Comparison of ENCODE assay signal across 1 cellular context in the genomic region with DNA sequence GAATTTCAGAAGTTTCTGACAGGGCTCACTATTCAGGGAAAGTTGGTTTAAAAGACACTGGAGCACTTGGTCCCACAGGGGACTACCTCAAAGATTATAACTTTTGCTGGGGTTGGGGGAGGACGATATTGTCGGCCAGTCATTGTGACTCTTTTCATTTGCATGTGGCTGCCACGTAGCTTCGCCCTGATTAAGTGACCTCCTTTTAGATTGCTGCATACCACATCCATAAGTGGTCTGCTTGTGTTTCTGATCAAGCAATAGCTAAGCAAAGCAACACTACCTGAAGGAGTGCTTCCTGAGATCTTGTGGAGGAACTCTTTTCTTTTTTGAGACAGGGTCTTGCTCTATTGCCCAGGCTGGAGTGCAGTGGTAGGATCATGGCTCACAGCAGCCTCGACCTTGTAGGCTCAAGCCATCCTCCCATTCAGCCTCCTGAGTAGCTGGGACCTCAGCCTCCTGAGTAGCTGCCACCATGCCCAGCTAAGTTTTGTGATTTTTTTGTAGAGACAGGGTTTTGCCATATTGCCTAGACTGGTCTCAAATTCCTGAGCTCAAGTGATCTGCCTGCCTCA.
TF ChIP-seq lines count a peak whose summit lies in the region.

No MANE protein-coding gene starts in this region.

TF ChIP-seq in GM23338, 12 proteins besides CTCF, POLR2A, EP300 and RAD21:
- TF ChIP-seq, protein P1, sequence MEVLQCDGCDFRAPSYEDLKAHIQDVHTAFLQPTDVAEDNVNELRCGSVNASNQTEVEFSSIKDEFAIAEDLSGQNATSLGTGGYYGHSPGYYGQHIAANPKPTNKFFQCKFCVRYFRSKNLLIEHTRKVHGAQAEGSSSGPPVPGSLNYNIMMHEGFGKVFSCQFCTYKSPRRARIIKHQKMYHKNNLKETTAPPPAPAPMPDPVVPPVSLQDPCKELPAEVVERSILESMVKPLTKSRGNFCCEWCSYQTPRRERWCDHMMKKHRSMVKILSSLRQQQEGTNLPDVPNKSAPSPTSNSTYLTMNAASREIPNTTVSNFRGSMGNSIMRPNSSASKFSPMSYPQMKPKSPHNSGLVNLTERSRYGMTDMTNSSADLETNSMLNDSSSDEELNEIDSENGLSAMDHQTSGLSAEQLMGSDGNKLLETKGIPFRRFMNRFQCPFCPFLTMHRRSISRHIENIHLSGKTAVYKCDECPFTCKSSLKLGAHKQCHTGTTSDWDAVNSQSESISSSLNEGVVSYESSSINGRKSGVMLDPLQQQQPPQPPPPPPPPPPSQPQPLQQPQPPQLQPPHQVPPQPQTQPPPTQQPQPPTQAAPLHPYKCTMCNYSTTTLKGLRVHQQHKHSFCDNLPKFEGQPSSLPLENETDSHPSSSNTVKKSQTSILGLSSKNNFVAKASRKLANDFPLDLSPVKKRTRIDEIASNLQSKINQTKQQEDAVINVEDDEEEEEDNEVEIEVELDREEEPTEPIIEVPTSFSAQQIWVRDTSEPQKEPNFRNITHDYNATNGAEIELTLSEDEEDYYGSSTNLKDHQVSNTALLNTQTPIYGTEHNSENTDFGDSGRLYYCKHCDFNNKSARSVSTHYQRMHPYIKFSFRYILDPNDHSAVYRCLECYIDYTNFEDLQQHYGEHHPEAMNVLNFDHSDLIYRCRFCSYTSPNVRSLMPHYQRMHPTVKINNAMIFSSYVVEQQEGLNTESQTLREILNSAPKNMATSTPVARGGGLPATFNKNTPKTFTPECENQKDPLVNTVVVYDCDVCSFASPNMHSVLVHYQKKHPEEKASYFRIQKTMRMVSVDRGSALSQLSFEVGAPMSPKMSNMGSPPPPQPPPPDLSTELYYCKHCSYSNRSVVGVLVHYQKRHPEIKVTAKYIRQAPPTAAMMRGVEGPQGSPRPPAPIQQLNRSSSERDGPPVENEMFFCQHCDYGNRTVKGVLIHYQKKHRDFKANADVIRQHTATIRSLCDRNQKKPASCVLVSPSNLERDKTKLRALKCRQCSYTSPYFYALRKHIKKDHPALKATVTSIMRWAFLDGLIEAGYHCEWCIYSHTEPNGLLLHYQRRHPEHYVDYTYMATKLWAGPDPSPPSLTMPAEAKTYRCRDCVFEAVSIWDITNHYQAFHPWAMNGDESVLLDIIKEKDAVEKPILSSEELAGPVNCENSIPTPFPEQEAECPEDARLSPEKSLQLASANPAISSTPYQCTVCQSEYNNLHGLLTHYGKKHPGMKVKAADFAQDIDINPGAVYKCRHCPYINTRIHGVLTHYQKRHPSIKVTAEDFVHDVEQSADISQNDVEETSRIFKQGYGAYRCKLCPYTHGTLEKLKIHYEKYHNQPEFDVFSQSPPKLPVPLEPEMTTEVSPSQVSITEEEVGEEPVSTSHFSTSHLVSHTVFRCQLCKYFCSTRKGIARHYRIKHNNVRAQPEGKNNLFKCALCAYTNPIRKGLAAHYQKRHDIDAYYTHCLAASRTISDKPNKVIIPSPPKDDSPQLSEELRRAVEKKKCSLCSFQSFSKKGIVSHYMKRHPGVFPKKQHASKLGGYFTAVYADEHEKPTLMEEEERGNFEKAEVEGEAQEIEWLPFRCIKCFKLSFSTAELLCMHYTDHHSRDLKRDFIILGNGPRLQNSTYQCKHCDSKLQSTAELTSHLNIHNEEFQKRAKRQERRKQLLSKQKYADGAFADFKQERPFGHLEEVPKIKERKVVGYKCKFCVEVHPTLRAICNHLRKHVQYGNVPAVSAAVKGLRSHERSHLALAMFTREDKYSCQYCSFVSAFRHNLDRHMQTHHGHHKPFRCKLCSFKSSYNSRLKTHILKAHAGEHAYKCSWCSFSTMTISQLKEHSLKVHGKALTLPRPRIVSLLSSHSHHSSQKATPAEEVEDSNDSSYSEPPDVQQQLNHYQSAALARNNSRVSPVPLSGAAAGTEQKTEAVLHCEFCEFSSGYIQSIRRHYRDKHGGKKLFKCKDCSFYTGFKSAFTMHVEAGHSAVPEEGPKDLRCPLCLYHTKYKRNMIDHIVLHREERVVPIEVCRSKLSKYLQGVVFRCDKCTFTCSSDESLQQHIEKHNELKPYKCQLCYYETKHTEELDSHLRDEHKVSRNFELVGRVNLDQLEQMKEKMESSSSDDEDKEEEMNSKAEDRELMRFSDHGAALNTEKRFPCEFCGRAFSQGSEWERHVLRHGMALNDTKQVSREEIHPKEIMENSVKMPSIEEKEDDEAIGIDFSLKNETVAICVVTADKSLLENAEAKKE (CRISPR knock-in tag; IDR thresholded peaks at IDR 0.05): no peak
- no peak for TF ChIP-seq ZNF114 (CRISPR knock-in tag; IDR thresholded peaks at IDR 0.05)
- no peak for TF ChIP-seq NANOG (IDR thresholded peaks at IDR 0.05; ENCODE audit: borderline replicate concordance)
- no peak for TF ChIP-seq CREB1 (CRISPR knock-in tag; IDR thresholded peaks at IDR 0.05; ENCODE audit: low read depth)
- no peak for TF ChIP-seq EZH2 (IDR thresholded peaks at IDR 0.05; ENCODE audit: low read depth, unreplicated experiment)
- TF ChIP-seq STAT1 (IDR thresholded peaks at IDR 0.05; ENCODE audit: unreplicated experiment): no peak
- no peak for TF ChIP-seq JUNB (IDR thresholded peaks at IDR 0.05; ENCODE audit: unreplicated experiment)
- TF ChIP-seq, protein P2, sequence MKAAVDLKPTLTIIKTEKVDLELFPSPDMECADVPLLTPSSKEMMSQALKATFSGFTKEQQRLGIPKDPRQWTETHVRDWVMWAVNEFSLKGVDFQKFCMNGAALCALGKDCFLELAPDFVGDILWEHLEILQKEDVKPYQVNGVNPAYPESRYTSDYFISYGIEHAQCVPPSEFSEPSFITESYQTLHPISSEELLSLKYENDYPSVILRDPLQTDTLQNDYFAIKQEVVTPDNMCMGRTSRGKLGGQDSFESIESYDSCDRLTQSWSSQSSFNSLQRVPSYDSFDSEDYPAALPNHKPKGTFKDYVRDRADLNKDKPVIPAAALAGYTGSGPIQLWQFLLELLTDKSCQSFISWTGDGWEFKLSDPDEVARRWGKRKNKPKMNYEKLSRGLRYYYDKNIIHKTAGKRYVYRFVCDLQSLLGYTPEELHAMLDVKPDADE (IDR thresholded peaks at IDR 0.05): no peak
- no peak for TF ChIP-seq POLR2AphosphoS5 (IDR thresholded peaks at IDR 0.05; ENCODE audit: low read depth)
- no peak for TF ChIP-seq EZH2phosphoT487 (IDR thresholded peaks at IDR 0.05; ENCODE audit: unreplicated experiment)
- TF ChIP-seq, protein P3, sequence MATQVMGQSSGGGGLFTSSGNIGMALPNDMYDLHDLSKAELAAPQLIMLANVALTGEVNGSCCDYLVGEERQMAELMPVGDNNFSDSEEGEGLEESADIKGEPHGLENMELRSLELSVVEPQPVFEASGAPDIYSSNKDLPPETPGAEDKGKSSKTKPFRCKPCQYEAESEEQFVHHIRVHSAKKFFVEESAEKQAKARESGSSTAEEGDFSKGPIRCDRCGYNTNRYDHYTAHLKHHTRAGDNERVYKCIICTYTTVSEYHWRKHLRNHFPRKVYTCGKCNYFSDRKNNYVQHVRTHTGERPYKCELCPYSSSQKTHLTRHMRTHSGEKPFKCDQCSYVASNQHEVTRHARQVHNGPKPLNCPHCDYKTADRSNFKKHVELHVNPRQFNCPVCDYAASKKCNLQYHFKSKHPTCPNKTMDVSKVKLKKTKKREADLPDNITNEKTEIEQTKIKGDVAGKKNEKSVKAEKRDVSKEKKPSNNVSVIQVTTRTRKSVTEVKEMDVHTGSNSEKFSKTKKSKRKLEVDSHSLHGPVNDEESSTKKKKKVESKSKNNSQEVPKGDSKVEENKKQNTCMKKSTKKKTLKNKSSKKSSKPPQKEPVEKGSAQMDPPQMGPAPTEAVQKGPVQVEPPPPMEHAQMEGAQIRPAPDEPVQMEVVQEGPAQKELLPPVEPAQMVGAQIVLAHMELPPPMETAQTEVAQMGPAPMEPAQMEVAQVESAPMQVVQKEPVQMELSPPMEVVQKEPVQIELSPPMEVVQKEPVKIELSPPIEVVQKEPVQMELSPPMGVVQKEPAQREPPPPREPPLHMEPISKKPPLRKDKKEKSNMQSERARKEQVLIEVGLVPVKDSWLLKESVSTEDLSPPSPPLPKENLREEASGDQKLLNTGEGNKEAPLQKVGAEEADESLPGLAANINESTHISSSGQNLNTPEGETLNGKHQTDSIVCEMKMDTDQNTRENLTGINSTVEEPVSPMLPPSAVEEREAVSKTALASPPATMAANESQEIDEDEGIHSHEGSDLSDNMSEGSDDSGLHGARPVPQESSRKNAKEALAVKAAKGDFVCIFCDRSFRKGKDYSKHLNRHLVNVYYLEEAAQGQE (IDR thresholded peaks at IDR 0.05; ENCODE audit: unreplicated experiment): no peak
- no peak for TF ChIP-seq ZNF331 (CRISPR knock-in tag; IDR thresholded peaks at IDR 0.05; ENCODE audit: low read depth)
TF ChIP-seq in GM23338: peak in this region for 0.
